In the genomic region with DNA sequence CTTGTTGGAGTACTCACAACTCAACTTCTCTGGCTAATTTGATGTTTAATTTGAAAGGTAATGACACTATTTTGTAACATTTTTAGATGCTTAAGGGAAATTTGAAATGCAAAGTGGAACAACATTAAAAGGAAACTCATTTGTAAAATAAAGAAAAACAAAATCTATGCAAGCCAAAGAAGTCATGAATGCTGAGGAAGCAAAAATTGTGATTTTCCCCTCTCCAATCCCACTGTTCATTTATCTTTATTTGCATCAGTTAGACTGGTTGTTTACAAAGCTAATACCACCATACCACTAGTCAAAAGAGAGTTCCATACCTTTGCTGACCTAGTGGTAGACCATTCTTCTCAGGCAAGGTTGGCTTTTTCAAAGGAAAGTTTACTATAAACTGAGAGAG, we compare ENCODE assay signal across 15 cellular contexts. TPM values are rescaled to one million over a fixed set of nuclear protein-coding genes. Genes with fewer than 3 reads are reported as not detected.
DNase-seq lines count a peak whose midpoint lies in the region; ATAC-seq, FAIRE-seq and TF ChIP-seq lines count a peak whose summit lies in the region.
"Had no signal": no experiment of that assay in that cellular context is flagged by ENCODE, and none has a peak within 500 bp of the region (broad histone marks: within the 10 kb centered on the region; RNA-seq: fewer than 3 reads in every experiment).

No MANE protein-coding gene starts in this region.

- no peaks in the 10 kb centered on the region for H3K27me3 ChIP-seq in MM.1S (replicated peaks; ENCODE audit: insufficient read depth, low read length)
- H3K27me3 ChIP-seq in endodermal cell (ENCODE audit: control insufficient read depth, insufficient read depth, low read length, poor library complexity, severe bottlenecking), result no peaks in the 10 kb centered on the region
- H3K27me3 ChIP-seq: heart left ventricle had no signal

- H3K9me3 Mint-ChIP-seq in natural killer cell (no peaks in the 10 kb centered on the region), endodermal cell (no peaks in the 10 kb centered on the region)
- H3K9me3 Mint-ChIP-seq in natural killer cell treated with Interleukin-12 subunit alpha and Interleukin-12 subunit beta and Interleukin-15 and Interleukin-18, amount 100 ng/mL, for 72 hours, result no peaks in the 10 kb centered on the region
- H3K9me3 Mint-ChIP-seq: activated naive CD4-positive, alpha-beta T cell treated with anti-CD3 and anti-CD28 coated beads, Interleukin-2, amount 10 ng/mL, durations not matched to agents 7 days and 5 days; stimulated activated effector memory CD8-positive, alpha-beta T cell treated with anti-CD3 and anti-CD28 coated beads, Interleukin-12 subunit alpha, Interleukin-12 subunit beta, amount 100 ng/mL, for 72 hours had no signal

- no peaks in the 10 kb centered on the region for H4K20me1 ChIP-seq in MM.1S (ENCODE audit: insufficient read depth, low read length)

- H2AFZ ChIP-seq in MM.1S (ENCODE audit: low read length), result no peak overlapping the region

- H3K4me3 Mint-ChIP-seq in natural killer cell (peak overlapping the region; percentile 85), endodermal cell (peak overlapping the region; percentile 93)
- no peak overlapping the region for H3K4me3 Mint-ChIP-seq in natural killer cell treated with Interleukin-12 subunit alpha and Interleukin-12 subunit beta and Interleukin-15 and Interleukin-18, amount 100 ng/mL, for 72 hours

- H3K36me3 Mint-ChIP-seq in natural killer cell, result no peaks in the 10 kb centered on the region
- no peaks in the 10 kb centered on the region for H3K36me3 Mint-ChIP-seq in natural killer cell treated with Interleukin-12 subunit alpha and Interleukin-12 subunit beta and Interleukin-15 and Interleukin-18, amount 100 ng/mL, for 72 hours
- no peaks in the 10 kb centered on the region for H3K36me3 Mint-ChIP-seq in endodermal cell (ENCODE audit: low read depth)
- H3K36me3 Mint-ChIP-seq: activated naive CD4-positive, alpha-beta T cell treated with anti-CD3 and anti-CD28 coated beads, Interleukin-2, amount 10 ng/mL, durations not matched to agents 7 days and 5 days; stimulated activated effector memory CD8-positive, alpha-beta T cell treated with anti-CD3 and anti-CD28 coated beads, Interleukin-12 subunit alpha, Interleukin-12 subunit beta, amount 100 ng/mL, for 72 hours had no signal

- DNase-seq in natural killer cell (no peak), MM.1S (no peak), endodermal cell (no peak), Kasumi-1 (lab: John Stamatoyannopoulos, UW) (no peak), mesenteric fat pad (ENCODE audit: low spot score) (no peak), Right ventricle myocardium inferior (ENCODE audit: missing footprints) (no peak), RCC 7860 (ENCODE audit: low spot score) (no peak)
- no peak for DNase-seq in natural killer cell treated with Interleukin-12 subunit alpha and Interleukin-12 subunit beta and Interleukin-15 and Interleukin-18, amount 100 ng/mL, for 72 hours (ENCODE audit: low spot score)
- DNase-seq: activated naive CD4-positive, alpha-beta T cell treated with anti-CD3 and anti-CD28 coated beads, Interleukin-2, amount 10 ng/mL, durations not matched to agents 7 days and 5 days; heart left ventricle; NCI-H1930; NCI-H446 had no signal

- no peak overlapping the region for H3K27ac ChIP-seq in MM.1S (ENCODE audit: low read length)
- no peak overlapping the region for H3K27ac ChIP-seq in endodermal cell (ENCODE audit: low read depth, low read length)
- H3K27ac ChIP-seq: thoracic aorta had no signal

- 0 out of 2 replicates have a peak overlapping the region, but pooled peaks have one; percentile 89 for H3K4me2 ChIP-seq in MM.1S (ENCODE audit: low read depth, low read length)

- H3K9me2 ChIP-seq in MM.1S (replicated peaks; ENCODE audit: insufficient read depth, low read length), result no peaks in the 10 kb centered on the region

- H3K27ac Mint-ChIP-seq in natural killer cell (peak overlapping the region; percentile 86 to 90), endodermal cell (peak overlapping the region; percentile 60)
- no peak overlapping the region for H3K27ac Mint-ChIP-seq in natural killer cell treated with Interleukin-12 subunit alpha and Interleukin-12 subunit beta and Interleukin-15 and Interleukin-18, amount 100 ng/mL, for 72 hours
- H3K27ac Mint-ChIP-seq: activated naive CD4-positive, alpha-beta T cell treated with anti-CD3 and anti-CD28 coated beads, Interleukin-2, amount 10 ng/mL, durations not matched to agents 7 days and 5 days; stimulated activated effector memory CD8-positive, alpha-beta T cell treated with anti-CD3 and anti-CD28 coated beads, Interleukin-12 subunit alpha, Interleukin-12 subunit beta, amount 100 ng/mL, for 72 hours had no signal

- no peak for FAIRE-seq in RCC 7860 (lab: Jason Lieb, UNC)

- no peak for TF ChIP-seq CTCF in natural killer cell (IDR thresholded peaks at IDR 0.05)
- no peak for TF ChIP-seq CTCF in MM.1S (IDR thresholded peaks at IDR 0.05; ENCODE audit: low read length)
- TF ChIP-seq CTCF in endodermal cell (conservative IDR thresholded peaks at IDR 0.05), result no peak

- H3K4me1 ChIP-seq in MM.1S (ENCODE audit: low read length) (peaks cover 8% of the 10 kb centered on the region; the same call in 1 of the 2 replicates), endodermal cell (ENCODE audit: control insufficient read depth, insufficient read depth, low read length) (no peaks in the 10 kb centered on the region)

- peaks cover 0 to 2% of the 10 kb centered on the region in 2 donors for H3K27me3 Mint-ChIP-seq in natural killer cell (ENCODE audit: low read depth in 2 of 2)
- H3K27me3 Mint-ChIP-seq in natural killer cell treated with Interleukin-12 subunit alpha and Interleukin-12 subunit beta and Interleukin-15 and Interleukin-18, amount 100 ng/mL, for 72 hours, result peaks cover 0 to 5% of the 10 kb centered on the region in 2 donors
- H3K27me3 Mint-ChIP-seq in endodermal cell (ENCODE audit: insufficient read depth), result no peaks in the 10 kb centered on the region

- H3K4me3 ChIP-seq in MM.1S (ENCODE audit: low read length) (no peak overlapping the region), endodermal cell (ENCODE audit: low read length) (no peak overlapping the region)

- H3K36me3 ChIP-seq in MM.1S (replicated peaks; ENCODE audit: insufficient read depth, low read length) (no peaks in the 10 kb centered on the region), endodermal cell (ENCODE audit: control insufficient read depth, insufficient read depth, low read length) (no peaks in the 10 kb centered on the region)
- H3K36me3 ChIP-seq: heart left ventricle, thoracic aorta had no signal

- ATAC-seq in natural killer cell (no peak), Right ventricle myocardium inferior (no peak)
- no peak for ATAC-seq in natural killer cell treated with Interleukin-12 subunit alpha and Interleukin-12 subunit beta and Interleukin-15 and Interleukin-18, amount 100 ng/mL, for 72 hours
- ATAC-seq: sciatic nerve; stimulated activated effector memory CD8-positive, alpha-beta T cell treated with anti-CD3 and anti-CD28 coated beads, Interleukin-12 subunit alpha, Interleukin-12 subunit beta, amount 100 ng/mL, for 72 hours had no signal

- H3F3A ChIP-seq in MM.1S (ENCODE audit: insufficient read depth, low read length), result peaks cover 4% of the 10 kb centered on the region; the same call in 1 of the 2 replicates

- H3K79me2 ChIP-seq in MM.1S (ENCODE audit: low read length), result no peaks in the 10 kb centered on the region

- H3K4me1 Mint-ChIP-seq in natural killer cell (peaks cover 29 to 33% of the 10 kb centered on the region in 2 donors), endodermal cell (peaks cover 38% of the 10 kb centered on the region)
- peaks cover 28 to 31% of the 10 kb centered on the region in 2 donors for H3K4me1 Mint-ChIP-seq in natural killer cell treated with Interleukin-12 subunit alpha and Interleukin-12 subunit beta and Interleukin-15 and Interleukin-18, amount 100 ng/mL, for 72 hours (ENCODE audit: low read depth in 2 of 2)

- intact Hi-C loops in natural killer cell (cut with micrococcal nuclease), result loop anchor here (5.0 to 10.0 kb wide), 3 partner anchors 34 to 328 kb away; a partner anchor contains a TSS
- intact Hi-C loops in Right ventricle myocardium inferior (cut with DNase I), result no loop called here

- no peaks in the 10 kb centered on the region for H3K9me3 ChIP-seq in MM.1S (replicated peaks; ENCODE audit: insufficient read depth, low read length)
- no peaks in the 10 kb centered on the region for H3K9me3 ChIP-seq in endodermal cell (ENCODE audit: control insufficient read depth, low read length)
- H3K9me3 ChIP-seq: heart left ventricle, thoracic aorta had no signal

- no peak overlapping the region for H3K9ac ChIP-seq in MM.1S (ENCODE audit: low read length)
- no peak overlapping the region for H3K9ac ChIP-seq in endodermal cell (ENCODE audit: extremely low read depth, low read length, poor library complexity, severe bottlenecking)

RNA-seq across cellular contexts. Expression of a gene that starts 2.2 kb away (rescaled TPM):
- total RNA-seq in natural killer cell, result 10 to 100 TPM; 18.6 to 33.0 (median 20.6) TPM
- total RNA-seq in natural killer cell treated with Interleukin-12 subunit alpha and Interleukin-12 subunit beta and Interleukin-15 and Interleukin-18, amount 100 ng/mL, for 72 hours, result 10 to 100 TPM in 1 of 2 donors, 1 to 10 TPM in 1; 2.3 to 23.6 TPM
- 10 to 100 TPM; 47.7 to 48.4 TPM for total RNA-seq in endodermal cell
- polyA plus RNA-seq in endodermal cell (2013, experiment 1 of 2), result 19.4 TPM
- polyA plus RNA-seq in endodermal cell (2013, experiment 2 of 2), result 15.0 TPM
- 7.3 TPM for total RNA-seq in mesenteric fat pad
- 9.0 TPM for total RNA-seq in Right ventricle myocardium inferior

Comparison
In these comparisons a context has a peak if more than half of its experiments do, and no peak if none do; other contexts are left out.
1. H3K27ac Mint-ChIP-seq: peak in natural killer cell (2 of 2) and endodermal cell (single experiment); none in natural killer cell treated with Interleukin-12 subunit alpha and Interleukin-12 subunit beta and Interleukin-15 and Interleukin-18, amount 100 ng/mL, for 72 hours (0 of 2).